In the genomic region with DNA sequence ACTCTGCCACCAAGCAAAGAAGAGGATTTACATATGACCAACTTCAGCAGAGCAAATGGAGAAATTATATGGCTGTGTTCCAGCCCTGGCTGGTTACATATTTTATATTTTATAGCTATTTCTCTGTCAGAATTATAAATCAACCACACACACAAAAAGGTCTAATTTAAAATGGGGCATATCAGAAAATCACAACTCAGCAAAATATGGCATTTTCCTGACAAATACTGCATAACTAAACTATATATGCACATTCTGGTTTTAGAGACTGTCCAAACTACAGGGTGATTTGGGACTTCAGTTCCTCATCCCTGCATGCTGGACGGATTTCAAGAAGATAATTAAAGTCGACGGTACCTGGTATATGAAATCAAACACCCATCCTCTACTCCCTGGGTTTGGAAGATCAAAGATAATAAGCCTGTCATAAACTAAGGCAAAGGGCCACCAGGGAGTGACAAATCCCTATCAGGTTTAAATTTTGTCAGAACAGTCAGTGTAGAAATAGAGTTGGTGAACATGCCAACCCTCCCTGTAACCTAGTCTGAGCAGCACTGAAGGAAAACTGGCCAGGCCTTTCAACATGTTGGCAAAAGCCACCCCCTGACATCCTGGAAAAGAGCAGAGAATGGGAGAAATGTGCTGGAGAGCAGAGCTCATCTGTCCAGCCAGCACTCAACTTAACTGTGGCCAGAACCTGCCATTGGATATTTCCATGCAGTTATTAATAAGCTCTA, we compare ENCODE assay signal across 1 cellular context.
TF ChIP-seq lines count a peak whose summit lies in the region.

No MANE protein-coding gene starts in this region.

TF ChIP-seq in GM12878, 131 proteins besides CTCF, POLR2A, EP300 and RAD21:
- TF ChIP-seq, protein P1, sequence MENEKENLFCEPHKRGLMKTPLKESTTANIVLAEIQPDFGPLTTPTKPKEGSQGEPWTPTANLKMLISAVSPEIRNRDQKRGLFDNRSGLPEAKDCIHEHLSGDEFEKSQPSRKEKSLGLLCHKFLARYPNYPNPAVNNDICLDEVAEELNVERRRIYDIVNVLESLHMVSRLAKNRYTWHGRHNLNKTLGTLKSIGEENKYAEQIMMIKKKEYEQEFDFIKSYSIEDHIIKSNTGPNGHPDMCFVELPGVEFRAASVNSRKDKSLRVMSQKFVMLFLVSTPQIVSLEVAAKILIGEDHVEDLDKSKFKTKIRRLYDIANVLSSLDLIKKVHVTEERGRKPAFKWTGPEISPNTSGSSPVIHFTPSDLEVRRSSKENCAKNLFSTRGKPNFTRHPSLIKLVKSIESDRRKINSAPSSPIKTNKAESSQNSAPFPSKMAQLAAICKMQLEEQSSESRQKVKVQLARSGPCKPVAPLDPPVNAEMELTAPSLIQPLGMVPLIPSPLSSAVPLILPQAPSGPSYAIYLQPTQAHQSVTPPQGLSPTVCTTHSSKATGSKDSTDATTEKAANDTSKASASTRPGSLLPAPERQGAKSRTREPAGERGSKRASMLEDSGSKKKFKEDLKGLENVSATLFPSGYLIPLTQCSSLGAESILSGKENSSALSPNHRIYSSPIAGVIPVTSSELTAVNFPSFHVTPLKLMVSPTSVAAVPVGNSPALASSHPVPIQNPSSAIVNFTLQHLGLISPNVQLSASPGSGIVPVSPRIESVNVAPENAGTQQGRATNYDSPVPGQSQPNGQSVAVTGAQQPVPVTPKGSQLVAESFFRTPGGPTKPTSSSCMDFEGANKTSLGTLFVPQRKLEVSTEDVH (IDR thresholded peaks at IDR 0.05; ENCODE audit: low read depth, partially characterized antibody), result no peak
